ENCODE assay signal across 1 cellular context in the genomic region with DNA sequence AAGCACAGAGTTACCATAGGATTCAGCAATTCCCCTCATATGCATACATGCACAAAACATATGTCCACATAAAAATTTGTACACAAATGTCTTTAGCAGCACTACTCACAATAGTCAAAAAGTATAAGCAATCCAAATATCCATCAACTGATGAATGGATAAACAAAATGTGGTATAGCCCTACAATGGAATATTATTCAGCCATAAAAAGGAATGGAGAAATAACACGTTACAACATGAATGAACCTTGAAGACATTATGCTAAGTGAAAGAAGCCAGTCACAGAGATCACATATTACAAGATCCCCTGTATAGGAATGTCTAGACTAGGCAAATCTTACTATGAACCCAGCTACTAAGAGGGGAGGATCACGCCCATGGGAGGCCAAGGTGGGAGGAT.
TF ChIP-seq lines count a peak whose summit lies in the region.

No MANE protein-coding gene starts in this region.

TF ChIP-seq in K562, 482 proteins besides CTCF, POLR2A, EP300 and RAD21:
- TF ChIP-seq GATAD2B (IDR thresholded peaks at IDR 0.05; ENCODE audit: borderline replicate concordance) (no peak), ZNF146 (CRISPR knock-in tag; IDR thresholded peaks at IDR 0.05; ENCODE audit: unreplicated experiment) (peak; percentile 17)
